ENCODE assay signal across 23 cellular contexts in genomic region chr1:45554198-45554597, GRCh38.
"Had no signal": no experiment of that assay in that cellular context is flagged by ENCODE, and none has a peak within 500 bp of the region (broad histone marks: within the 10 kb centered on the region; RNA-seq: fewer than 3 reads in every experiment).

No MANE protein-coding gene starts in this region.

- ATAC-seq: activated CD4-positive, CD25-positive, alpha-beta regulatory T cell treated with anti-CD3 and anti-CD28 coated beads, Interleukin-2, amount 50 U/mL, for 24 hours; activated CD8-positive, alpha-beta T cell treated with anti-CD3 and anti-CD28 coated beads for 36 hours; Panc1; SK-N-SH treated with all-trans-retinoic acid at 6 μM for 48 hours had no signal

- H3K9me3 Mint-ChIP-seq: activated CD8-positive, alpha-beta T cell treated with anti-CD3 and anti-CD28 coated beads for 36 hours; activated naive CD8-positive, alpha-beta T cell treated with anti-CD3 and anti-CD28 coated beads, Interleukin-2, amount 10 ng/mL, durations not matched to agents 7 days and 5 days had no signal

- DNase-seq: activated CD4-positive, alpha-beta T cell treated with anti-CD3 and anti-CD28 coated beads for 4 hours; activated CD8-positive, alpha-beta memory T cell treated with anti-CD3 and anti-CD28 coated beads, Interleukin-2, amount 50 U/mL, for 4 hours; activated CD8-positive, alpha-beta T cell treated with anti-CD3 and anti-CD28 coated beads for 36 hours; activated naive CD4-positive, alpha-beta T cell treated with anti-CD3 and anti-CD28 coated beads, Interleukin-2, amount 50 U/mL, for 16 hours; activated naive CD8-positive, alpha-beta T cell treated with anti-CD3 and anti-CD28 coated beads, Interleukin-2, amount 10 ng/mL, durations not matched to agents 7 days and 5 days; central memory CD4-positive, alpha-beta T cell; MG63; NCI-H1105; NCI-H1436; NCI-H187; NCI-H2081; NCI-H510A treated with DMSO at 0.1 percent for 48 hours; NCI-H69; NK-92 treated with Interleukin-12 subunit alpha and Interleukin-12 subunit beta, amount 100 ng/mL, for 24 hours; OCI-M1; SHP77; SW 1271 had no signal

- H3K27ac Mint-ChIP-seq: activated CD8-positive, alpha-beta T cell treated with anti-CD3 and anti-CD28 coated beads for 36 hours; activated naive CD8-positive, alpha-beta T cell treated with anti-CD3 and anti-CD28 coated beads, Interleukin-2, amount 10 ng/mL, durations not matched to agents 7 days and 5 days had no signal

- H3K4me2 ChIP-seq: KMS-11 had no signal

- H3K27ac ChIP-seq: breast epithelium, KMS-11, SJSA1 had no signal

- H3K9ac ChIP-seq: KMS-11 had no signal

- H3K4me3 Mint-ChIP-seq: activated CD8-positive, alpha-beta T cell treated with anti-CD3 and anti-CD28 coated beads for 36 hours; activated naive CD8-positive, alpha-beta T cell treated with anti-CD3 and anti-CD28 coated beads, Interleukin-2, amount 10 ng/mL, durations not matched to agents 7 days and 5 days had no signal

- H3K4me3 ChIP-seq: breast epithelium, MG63, SJSA1 had no signal

- H3K9me3 ChIP-seq: breast epithelium, MG63, SJSA1 had no signal

- H3K27me3 Mint-ChIP-seq: activated CD8-positive, alpha-beta T cell treated with anti-CD3 and anti-CD28 coated beads for 36 hours; activated naive CD8-positive, alpha-beta T cell treated with anti-CD3 and anti-CD28 coated beads, Interleukin-2, amount 10 ng/mL, durations not matched to agents 7 days and 5 days had no signal

- H3K27me3 ChIP-seq: breast epithelium, MG63, SJSA1 had no signal

- H3K36me3 ChIP-seq: breast epithelium had no signal
